Comparison of ENCODE assay signal across 13 cellular contexts in genomic region chr15:49624046-49624445, GRCh38. TPM values are rescaled to one million over a fixed set of nuclear protein-coding genes. Genes with fewer than 3 reads are reported as not detected.
A peak's percentile ranks its signal among the peaks of the same experiment; 100 is the strongest.
DNase-seq lines count a peak whose midpoint lies in the region; ATAC-seq and TF ChIP-seq lines count a peak whose summit lies in the region.
"Had no signal": no experiment of that assay in that cellular context is flagged by ENCODE, and none has a peak within 500 bp of the region (broad histone marks: within the 10 kb centered on the region; RNA-seq: fewer than 3 reads in every experiment).

No MANE protein-coding gene starts in this region.

- H3K79me2 ChIP-seq in hepatocyte, result peaks cover 26% of the 10 kb centered on the region

- H3K4me3 ChIP-seq in hepatocyte, result no peak overlapping the region
- H3K4me3 ChIP-seq: heart left ventricle, upper lobe of left lung had no signal

- peaks cover 18% of the 10 kb centered on the region for H3K4me1 ChIP-seq in hepatocyte (ENCODE audit: insufficient read depth)

- no peaks in the 10 kb centered on the region for H3K9me2 ChIP-seq in hepatocyte (replicated peaks; ENCODE audit: insufficient read depth)

- H2AFZ ChIP-seq in hepatocyte, result no peak overlapping the region

- DNase-seq in AG08395 (ENCODE audit: low spot score), result peak; percentile 66
- peak; percentile 45 for DNase-seq in GM03348 (ENCODE audit: low spot score)
- peak; percentile 75 for DNase-seq in amniotic stem cell (lab: John Stamatoyannopoulos, UW)
- DNase-seq in hepatocyte (ENCODE audit: low spot score), result no peak
- DNase-seq in NCI-H2227 treated with DMSO at 0.1 percent for 48 hours (lab: John Stamatoyannopoulos, UW), result no peak
- DNase-seq: activated CD4-positive, alpha-beta T cell treated with anti-CD3 and anti-CD28 coated beads, Interleukin-2, amount 10 ng/mL, durations not matched to agents 7 days and 5 days; heart left ventricle; NCI-H146; upper lobe of left lung had no signal

- H4K20me1 ChIP-seq in hepatocyte (ENCODE audit: insufficient read depth, poor library complexity, severe bottlenecking), result no peaks in the 10 kb centered on the region

- H3K36me3 ChIP-seq in hepatocyte (replicated peaks; ENCODE audit: insufficient read depth, low read depth), result no peaks in the 10 kb centered on the region

- no peaks in the 10 kb centered on the region for H3K27me3 ChIP-seq in hepatocyte
- H3K27me3 ChIP-seq: heart left ventricle, upper lobe of left lung had no signal

- peak overlapping the region; percentile 12 for H3K4me2 ChIP-seq in hepatocyte

- no peaks in the 10 kb centered on the region for H3K9me3 ChIP-seq in hepatocyte (ENCODE audit: low read depth)

- ATAC-seq in GM21717 (IDR thresholded peaks at IDR 0.05; ENCODE audit: unreplicated experiment), result no peak
- no peak for ATAC-seq in HG02623 (IDR thresholded peaks at IDR 0.05; ENCODE audit: unreplicated experiment)
- ATAC-seq in GM19452 (IDR thresholded peaks at IDR 0.05; ENCODE audit: unreplicated experiment), result no peak
- ATAC-seq: activated T-helper 17 cell treated with anti-CD3 and anti-CD28 coated beads, Interleukin-2, amount 50 U/mL, for 72 hours; heart left ventricle had no signal

- WGBS in hepatocyte (ENCODE audit: low lambda C conversion rate, missing lambda C conversion rate), result 77% methylated on average over 2 of the region's 2 CpGs

- no peak overlapping the region for H3K27ac ChIP-seq in hepatocyte
- H3K27ac ChIP-seq: heart left ventricle, upper lobe of left lung had no signal

- TF ChIP-seq CTCF in hepatocyte (IDR thresholded peaks at IDR 0.05; ENCODE audit: poor library complexity), result no peak

RNA-seq across cellular contexts. Expression of gene DTWD1, which starts 3.2 kb away (rescaled TPM):
- total RNA-seq in hepatocyte, result 24.1 and 37.0 TPM in 2 replicates
- 14.2 and 23.4 TPM in 2 replicates for polyA plus RNA-seq in hepatocyte

RNA-seq across cellular contexts. Expression of gene FAM227B, which starts 3.4 kb away (rescaled TPM):
- total RNA-seq in hepatocyte, result 4.5 and 6.1 TPM in 2 replicates
- 9.0 and 9.2 TPM in 2 replicates for polyA plus RNA-seq in hepatocyte

Comparison
In these comparisons a context has a peak if more than half of its experiments do, and no peak if none do; other contexts are left out.
1. DNase-seq: peak in AG08395 (single experiment), GM03348 (single experiment) and amniotic stem cell (single experiment); none in hepatocyte (single experiment) and NCI-H2227 treated with DMSO at 0.1 percent for 48 hours (single experiment).